ENCODE assay signal across 31 cellular contexts in the genomic region with DNA sequence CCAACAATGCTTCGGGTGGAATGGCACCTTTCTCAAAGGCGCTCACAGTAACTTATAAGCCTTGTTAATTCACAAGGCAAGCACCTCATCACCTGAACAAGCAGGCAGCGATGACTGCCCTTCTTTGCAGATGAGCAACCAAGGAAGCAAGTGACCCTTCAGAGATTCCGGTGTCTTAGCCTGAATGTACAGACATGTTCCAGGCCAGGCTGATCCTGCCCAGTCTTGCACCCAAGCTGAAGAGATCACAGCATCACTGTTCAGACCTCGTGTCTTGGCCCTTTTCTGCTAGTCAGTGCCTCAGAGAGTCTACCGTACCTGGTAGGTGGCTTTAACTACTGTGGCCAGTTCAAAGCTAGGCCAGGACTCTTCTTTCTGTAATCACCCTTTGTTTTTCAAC.
"Had no signal": no experiment of that assay in that cellular context is flagged by ENCODE, and none has a peak within 500 bp of the region (broad histone marks: within the 10 kb centered on the region; RNA-seq: fewer than 3 reads in every experiment).

No MANE protein-coding gene starts in this region.

- H3K27me3 Mint-ChIP-seq: activated CD4-positive, alpha-beta memory T cell treated with anti-CD3 and anti-CD28 coated beads for 36 hours; activated CD4-positive, alpha-beta T cell treated with anti-CD3 and anti-CD28 coated beads for 36 hours; activated CD8-positive, alpha-beta memory T cell treated with anti-CD3 and anti-CD28 coated beads, Interleukin-2, amount 10 ng/mL, durations not matched to agents 7 days and 5 days; activated T-cell treated with anti-CD3 and anti-CD28 coated beads, Interleukin-2, amount 50 U/mL, for 24 hours had no signal

- H3K36me3 Mint-ChIP-seq: activated CD4-positive, alpha-beta memory T cell treated with anti-CD3 and anti-CD28 coated beads for 36 hours; activated CD8-positive, alpha-beta memory T cell treated with anti-CD3 and anti-CD28 coated beads, Interleukin-2, amount 10 ng/mL, durations not matched to agents 7 days and 5 days; activated naive CD4-positive, alpha-beta T cell treated with anti-CD3 and anti-CD28 coated beads, Interleukin-2, amount 10 ng/mL, durations not matched to agents 7 days and 5 days; activated naive CD4-positive, alpha-beta T cell treated with anti-CD3 and anti-CD28 coated beads, Interleukin-2, amount 50 U/mL, for 72 hours; activated naive CD8-positive, alpha-beta T cell treated with anti-CD3 and anti-CD28 coated beads, Interleukin-2, amount 10 ng/mL, durations not matched to agents 7 days and 5 days had no signal

- H3K4me1 ChIP-seq: colonic mucosa had no signal

- H3K9me3 Mint-ChIP-seq: activated B cell treated with CpG ODN at 0.5 μM for 24 hours; activated CD4-positive, alpha-beta memory T cell treated with anti-CD3 and anti-CD28 coated beads for 36 hours; activated naive CD4-positive, alpha-beta T cell treated with anti-CD3 and anti-CD28 coated beads, Interleukin-2, amount 10 ng/mL, durations not matched to agents 7 days and 5 days; activated naive CD4-positive, alpha-beta T cell treated with anti-CD3 and anti-CD28 coated beads, Interleukin-2, amount 50 U/mL, for 72 hours; activated naive CD8-positive, alpha-beta T cell treated with anti-CD3 and anti-CD28 coated beads, Interleukin-2, amount 10 ng/mL, durations not matched to agents 7 days and 5 days; activated T-cell treated with anti-CD3 and anti-CD28 coated beads, Interleukin-2, amount 50 U/mL, for 24 hours; T-helper 2 cell treated with Interferon-gamma antibody and Interleukin-4, amounts not matched to agents 5 μg/mL and 100 μg/mL, for 36 hours had no signal

- H3K4me1 Mint-ChIP-seq: activated B cell treated with CpG ODN at 0.5 μM for 24 hours; activated CD4-positive, alpha-beta T cell treated with anti-CD3 and anti-CD28 coated beads for 36 hours; activated CD4-positive, alpha-beta T cell treated with anti-CD3 and anti-CD28 coated beads, Interleukin-2, amount 10 ng/mL, durations not matched to agents 24 days and 14 days; activated CD8-positive, alpha-beta memory T cell treated with anti-CD3 and anti-CD28 coated beads, Interleukin-2, amount 10 ng/mL, durations not matched to agents 7 days and 5 days; activated naive CD4-positive, alpha-beta T cell treated with anti-CD3 and anti-CD28 coated beads, Interleukin-2, amount 10 ng/mL, durations not matched to agents 7 days and 5 days; activated naive CD8-positive, alpha-beta T cell treated with anti-CD3 and anti-CD28 coated beads, Interleukin-2, amount 10 ng/mL, durations not matched to agents 7 days and 5 days had no signal

- H3K27ac ChIP-seq: brain microvascular endothelial cell, cardiac muscle cell, colonic mucosa, esophagus muscularis mucosa, gastroesophageal sphincter, heart right ventricle, WERI-Rb-1 had no signal

- H3K4me3 ChIP-seq: cardiac muscle cell, colonic mucosa, esophagus muscularis mucosa, gastroesophageal sphincter, heart right ventricle had no signal

- H3K9me3 ChIP-seq: colonic mucosa, esophagus muscularis mucosa, gastroesophageal sphincter, heart right ventricle had no signal

- H3K27me3 ChIP-seq: brain microvascular endothelial cell, cardiac muscle cell, colonic mucosa, esophagus muscularis mucosa, gastroesophageal sphincter had no signal

- H3K36me3 ChIP-seq: brain microvascular endothelial cell, cardiac muscle cell, colonic mucosa, esophagus muscularis mucosa, gastroesophageal sphincter, heart right ventricle, WERI-Rb-1 had no signal

- DNase-seq: activated B cell treated with CpG ODN at 0.5 μM for 24 hours; activated CD4-positive, alpha-beta memory T cell treated with anti-CD3 and anti-CD28 coated beads for 36 hours; activated CD4-positive, alpha-beta T cell treated with anti-CD3 and anti-CD28 coated beads for 36 hours; activated CD4-positive, alpha-beta T cell treated with anti-CD3 and anti-CD28 coated beads, Interleukin-2, amount 10 ng/mL, durations not matched to agents 24 days and 14 days; activated CD8-positive, alpha-beta memory T cell treated with anti-CD3 and anti-CD28 coated beads, Interleukin-2, amount 10 ng/mL, durations not matched to agents 7 days and 5 days; activated CD8-positive, alpha-beta memory T cell treated with anti-CD3 and anti-CD28 coated beads, Interleukin-2, amount 50 U/mL, for 4 hours; activated CD8-positive, alpha-beta T cell treated with anti-CD3 and anti-CD28 coated beads, Interleukin-2, amount 10 ng/mL, durations not matched to agents 7 days and 5 days; activated gamma-delta T cell; activated naive CD4-positive, alpha-beta T cell; activated naive CD4-positive, alpha-beta T cell treated with anti-CD3 and anti-CD28 coated beads, Interleukin-2, amount 10 ng/mL, durations not matched to agents 7 days and 5 days; activated naive CD8-positive, alpha-beta T cell treated with anti-CD3 and anti-CD28 coated beads, Interleukin-2, amount 10 ng/mL, durations not matched to agents 7 days and 5 days; activated T-cell treated with anti-CD3 and anti-CD28 coated beads, Interleukin-2, amount 50 U/mL, for 24 hours; activated T-cell treated with anti-CD3 and anti-CD28 coated beads, Interleukin-2, amount 50 U/mL, for 72 hours; brain microvascular endothelial cell; central memory CD4-positive, alpha-beta T cell; cerebellar nuclear complex; colonic mucosa; effector CD8-positive, alpha-beta T cell; erythroblast; foreskin melanocyte; heart right ventricle; SW 1271; T-helper 1 cell; T-helper 17 cell; T1000; WERI-Rb-1 had no signal

- H3K4me3 Mint-ChIP-seq: activated B cell treated with CpG ODN at 0.5 μM for 24 hours; activated CD4-positive, alpha-beta memory T cell treated with anti-CD3 and anti-CD28 coated beads for 36 hours; activated CD4-positive, alpha-beta T cell treated with anti-CD3 and anti-CD28 coated beads for 36 hours; activated CD4-positive, alpha-beta T cell treated with anti-CD3 and anti-CD28 coated beads, Interleukin-2, amount 10 ng/mL, durations not matched to agents 24 days and 14 days; activated CD8-positive, alpha-beta memory T cell treated with anti-CD3 and anti-CD28 coated beads, Interleukin-2, amount 10 ng/mL, durations not matched to agents 7 days and 5 days; activated CD8-positive, alpha-beta T cell treated with anti-CD3 and anti-CD28 coated beads, Interleukin-2, amount 10 ng/mL, durations not matched to agents 7 days and 5 days; activated naive CD4-positive, alpha-beta T cell treated with anti-CD3 and anti-CD28 coated beads, Interleukin-2, amount 10 ng/mL, durations not matched to agents 7 days and 5 days; activated naive CD8-positive, alpha-beta T cell treated with anti-CD3 and anti-CD28 coated beads, Interleukin-2, amount 10 ng/mL, durations not matched to agents 7 days and 5 days; activated T-cell treated with anti-CD3 and anti-CD28 coated beads, Interleukin-2, amount 50 U/mL, for 24 hours; activated T-cell treated with anti-CD3 and anti-CD28 coated beads, Interleukin-2, amount 50 U/mL, for 72 hours; T-helper 17 cell; T-helper 2 cell treated with Interferon-gamma antibody and Interleukin-4, amounts not matched to agents 5 μg/mL and 100 μg/mL, for 36 hours had no signal

- H3K27ac Mint-ChIP-seq: activated B cell treated with CpG ODN at 0.5 μM for 24 hours; activated CD4-positive, alpha-beta memory T cell treated with anti-CD3 and anti-CD28 coated beads for 36 hours; activated CD4-positive, alpha-beta T cell treated with anti-CD3 and anti-CD28 coated beads for 36 hours; activated CD4-positive, alpha-beta T cell treated with anti-CD3 and anti-CD28 coated beads, Interleukin-2, amount 10 ng/mL, durations not matched to agents 24 days and 14 days; activated CD8-positive, alpha-beta memory T cell treated with anti-CD3 and anti-CD28 coated beads, Interleukin-2, amount 10 ng/mL, durations not matched to agents 7 days and 5 days; activated CD8-positive, alpha-beta T cell treated with anti-CD3 and anti-CD28 coated beads, Interleukin-2, amount 10 ng/mL, durations not matched to agents 7 days and 5 days; activated naive CD4-positive, alpha-beta T cell treated with anti-CD3 and anti-CD28 coated beads, Interleukin-2, amount 10 ng/mL, durations not matched to agents 7 days and 5 days; activated naive CD4-positive, alpha-beta T cell treated with anti-CD3 and anti-CD28 coated beads, Interleukin-2, amount 50 U/mL, for 72 hours; activated naive CD8-positive, alpha-beta T cell treated with anti-CD3 and anti-CD28 coated beads, Interleukin-2, amount 10 ng/mL, durations not matched to agents 7 days and 5 days; activated T-cell treated with anti-CD3 and anti-CD28 coated beads, Interleukin-2, amount 50 U/mL, for 24 hours; activated T-cell treated with anti-CD3 and anti-CD28 coated beads, Interleukin-2, amount 50 U/mL, for 72 hours; T-helper 17 cell; T-helper 2 cell treated with Interferon-gamma antibody and Interleukin-4, amounts not matched to agents 5 μg/mL and 100 μg/mL, for 36 hours had no signal
